Comparison of ENCODE assay signal across 1 cellular context in genomic region chr19:13906910-13907309, GRCh38.
TF ChIP-seq lines count a peak whose summit lies in the region.

No MANE protein-coding gene starts in this region.

TF ChIP-seq in GM12878, 131 proteins besides CTCF, POLR2A, EP300 and RAD21:
- TF ChIP-seq LARP7 (IDR thresholded peaks at IDR 0.05), result 0 out of 2 replicates have a peak, but pooled peaks have one; percentile 11
- TF ChIP-seq GABPA (IDR thresholded peaks at IDR 0.05; ENCODE audit: low read depth), result no peak
